Comparison of ENCODE assay signal across 10 cellular contexts in genomic region chr19:39506598-39506943, GRCh38. TPM values are rescaled to one million over a fixed set of nuclear protein-coding genes. Genes with fewer than 3 reads are reported as not detected.
A peak's percentile ranks its signal among the peaks of the same experiment; 100 is the strongest.
DNase-seq lines count a peak whose midpoint lies in the region; ATAC-seq and TF ChIP-seq lines count a peak whose summit lies in the region.
"Had no signal": no experiment of that assay in that cellular context is flagged by ENCODE, and none has a peak within 500 bp of the region (broad histone marks: within the 10 kb centered on the region; RNA-seq: fewer than 3 reads in every experiment).

No MANE protein-coding gene starts in this region.

- peaks cover 3% of the 10 kb centered on the region for H3K36me3 Mint-ChIP-seq in activated CD4-positive, alpha-beta T cell treated with anti-CD3 and anti-CD28 coated beads, Interleukin-2, amount 10 ng/mL, durations not matched to agents 7 days and 5 days (ENCODE audit: low read depth)
- peaks cover 5% of the 10 kb centered on the region for H3K36me3 Mint-ChIP-seq in activated CD4-positive, alpha-beta memory T cell treated with anti-CD3 and anti-CD28 coated beads, Interleukin-2, amount 10 ng/mL, durations not matched to agents 7 days and 5 days (ENCODE audit: low read depth)
- peaks cover 6 to 7% of the 10 kb centered on the region in 2 donors for H3K36me3 Mint-ChIP-seq in stimulated activated naive B cell treated with anti-CD40 and anti-IgM and Interleukin-4, amounts not matched to agents 10 μg/mL and 1 μg/mL and 100 μg/mL, for 72 hours

- H3K27me3 Mint-ChIP-seq in activated CD4-positive, alpha-beta T cell treated with anti-CD3 and anti-CD28 coated beads, Interleukin-2, amount 10 ng/mL, durations not matched to agents 7 days and 5 days, result peaks cover 53% of the 10 kb centered on the region
- H3K27me3 Mint-ChIP-seq in activated CD4-positive, alpha-beta memory T cell treated with anti-CD3 and anti-CD28 coated beads, Interleukin-2, amount 10 ng/mL, durations not matched to agents 7 days and 5 days, result peaks cover 55% of the 10 kb centered on the region
- H3K27me3 Mint-ChIP-seq in stimulated activated naive B cell treated with anti-CD40 and anti-IgM and Interleukin-4, amounts not matched to agents 10 μg/mL and 1 μg/mL and 100 μg/mL, for 72 hours, result peaks cover 42 to 63% of the 10 kb centered on the region in 2 donors

- H3K4me3 Mint-ChIP-seq in activated CD4-positive, alpha-beta T cell treated with anti-CD3 and anti-CD28 coated beads, Interleukin-2, amount 10 ng/mL, durations not matched to agents 7 days and 5 days, result peak overlapping the region; percentile 62
- peak overlapping the region; percentile 28 for H3K4me3 Mint-ChIP-seq in activated CD4-positive, alpha-beta memory T cell treated with anti-CD3 and anti-CD28 coated beads, Interleukin-2, amount 10 ng/mL, durations not matched to agents 7 days and 5 days
- H3K4me3 Mint-ChIP-seq in stimulated activated naive B cell treated with anti-CD40 and anti-IgM and Interleukin-4, amounts not matched to agents 10 μg/mL and 1 μg/mL and 100 μg/mL, for 72 hours, result peak overlapping the region; percentile 76 to 94

- peak overlapping the region; percentile 33 for H3K4me3 ChIP-seq in fibroblast of villous mesenchyme (ENCODE audit: low read depth, low read length)

- TF ChIP-seq CTCF in fibroblast of villous mesenchyme (IDR thresholded peaks at IDR 0.05; ENCODE audit: insufficient read depth, low read depth, low read length), result no peak

- H3K4me1 Mint-ChIP-seq in activated CD4-positive, alpha-beta T cell treated with anti-CD3 and anti-CD28 coated beads, Interleukin-2, amount 10 ng/mL, durations not matched to agents 7 days and 5 days, result peaks cover 28% of the 10 kb centered on the region
- H3K4me1 Mint-ChIP-seq in activated CD4-positive, alpha-beta memory T cell treated with anti-CD3 and anti-CD28 coated beads, Interleukin-2, amount 10 ng/mL, durations not matched to agents 7 days and 5 days, result peaks cover 21% of the 10 kb centered on the region
- peaks cover 18 to 31% of the 10 kb centered on the region in 2 donors for H3K4me1 Mint-ChIP-seq in stimulated activated naive B cell treated with anti-CD40 and anti-IgM and Interleukin-4, amounts not matched to agents 10 μg/mL and 1 μg/mL and 100 μg/mL, for 72 hours

- CTCF ChIA-PET in activated CD4-positive, alpha-beta T cell treated with anti-CD3 and anti-CD28 coated beads, Interleukin-2, amount 10 ng/mL, durations not matched to agents 7 days and 5 days (lab: Charles Lee), result interaction anchor here (1.0 to 1.3 kb wide), 2 partner anchors 9 to 32 kb away, joined by 3 to 4 read pairs; no protein-coding TSS in a partner anchor
- CTCF ChIA-PET in activated CD4-positive, alpha-beta memory T cell treated with anti-CD3 and anti-CD28 coated beads, Interleukin-2, amount 10 ng/mL, durations not matched to agents 7 days and 5 days (lab: Charles Lee), result no interaction called here

- POLR2A ChIA-PET in activated CD4-positive, alpha-beta T cell treated with anti-CD3 and anti-CD28 coated beads, Interleukin-2, amount 10 ng/mL, durations not matched to agents 7 days and 5 days (lab: Charles Lee), result no interaction called here
- POLR2A ChIA-PET in activated CD4-positive, alpha-beta memory T cell treated with anti-CD3 and anti-CD28 coated beads, Interleukin-2, amount 10 ng/mL, durations not matched to agents 7 days and 5 days (lab: Charles Lee), result interaction anchor here (1.0 kb wide), 1 partner anchor 26 kb away, joined by 3 read pairs; the partner anchor contains the start of gene EID2B

- ATAC-seq in stimulated activated naive B cell treated with anti-CD40 and anti-IgM and Interleukin-4, amounts not matched to agents 10 μg/mL and 1 μg/mL and 100 μg/mL, for 72 hours (replicated peaks), result no peak
- no peak for ATAC-seq in GM21381 (IDR thresholded peaks at IDR 0.05; ENCODE audit: unreplicated experiment)

- H3K27ac Mint-ChIP-seq in activated CD4-positive, alpha-beta T cell treated with anti-CD3 and anti-CD28 coated beads, Interleukin-2, amount 10 ng/mL, durations not matched to agents 7 days and 5 days, result no peak overlapping the region
- no peak overlapping the region for H3K27ac Mint-ChIP-seq in activated CD4-positive, alpha-beta memory T cell treated with anti-CD3 and anti-CD28 coated beads, Interleukin-2, amount 10 ng/mL, durations not matched to agents 7 days and 5 days
- H3K27ac Mint-ChIP-seq in stimulated activated naive B cell treated with anti-CD40 and anti-IgM and Interleukin-4, amounts not matched to agents 10 μg/mL and 1 μg/mL and 100 μg/mL, for 72 hours, result peak overlapping the region; percentile 48

- peaks cover 4% of the 10 kb centered on the region for H3K9me3 Mint-ChIP-seq in activated CD4-positive, alpha-beta T cell treated with anti-CD3 and anti-CD28 coated beads, Interleukin-2, amount 10 ng/mL, durations not matched to agents 7 days and 5 days
- no peaks in the 10 kb centered on the region for H3K9me3 Mint-ChIP-seq in activated CD4-positive, alpha-beta memory T cell treated with anti-CD3 and anti-CD28 coated beads, Interleukin-2, amount 10 ng/mL, durations not matched to agents 7 days and 5 days
- H3K9me3 Mint-ChIP-seq in stimulated activated naive B cell treated with anti-CD40 and anti-IgM and Interleukin-4, amounts not matched to agents 10 μg/mL and 1 μg/mL and 100 μg/mL, for 72 hours, result peaks cover 2 to 3% of the 10 kb centered on the region in 2 donors

- no peak for DNase-seq in activated CD4-positive, alpha-beta T cell treated with anti-CD3 and anti-CD28 coated beads, Interleukin-2, amount 10 ng/mL, durations not matched to agents 7 days and 5 days
- no peak for DNase-seq in activated CD4-positive, alpha-beta T cell treated with anti-CD3 and anti-CD28 coated beads for 1 hour
- DNase-seq in activated CD4-positive, alpha-beta memory T cell treated with anti-CD3 and anti-CD28 coated beads, Interleukin-2, amount 10 ng/mL, durations not matched to agents 7 days and 5 days, result no peak
- DNase-seq in fibroblast of villous mesenchyme (ENCODE audit: low read depth) (no peak), NOMO-1 treated with dmso at 0.1 percent for 144 hours (lab: John Stamatoyannopoulos, UW; ENCODE audit: unreplicated experiment) (no peak)
- no peak for DNase-seq in stimulated activated naive B cell treated with anti-CD40 and anti-IgM and Interleukin-4, amounts not matched to agents 10 μg/mL and 1 μg/mL and 100 μg/mL, for 72 hours
- DNase-seq in activated CD8-positive, alpha-beta memory T cell treated with anti-CD3 and anti-CD28 coated beads, Interleukin-2, amount 50 U/mL, for 48 hours, result no peak

RNA-seq across cellular contexts. Expression of gene DLL3, which starts 7.8 kb away (rescaled TPM):
- total RNA-seq in activated CD4-positive, alpha-beta T cell treated with anti-CD3 and anti-CD28 coated beads, Interleukin-2, amount 10 ng/mL, durations not matched to agents 7 days and 5 days, result under 1 TPM in 1 of 2 experiments, not detected in 1; 0.35 TPM
- total RNA-seq in activated CD4-positive, alpha-beta memory T cell treated with anti-CD3 and anti-CD28 coated beads, Interleukin-2, amount 10 ng/mL, durations not matched to agents 7 days and 5 days, result under 1 TPM; 0.28 to 0.30 TPM
- total RNA-seq in fibroblast of villous mesenchyme, result under 0.01 and 0.43 TPM in 2 replicates

RNA-seq across cellular contexts. Expression of gene SELENOV, which starts 8.4 kb away (rescaled TPM):
- not detected for total RNA-seq in activated CD4-positive, alpha-beta T cell treated with anti-CD3 and anti-CD28 coated beads, Interleukin-2, amount 10 ng/mL, durations not matched to agents 7 days and 5 days
- not detected for total RNA-seq in activated CD4-positive, alpha-beta memory T cell treated with anti-CD3 and anti-CD28 coated beads, Interleukin-2, amount 10 ng/mL, durations not matched to agents 7 days and 5 days
- total RNA-seq in fibroblast of villous mesenchyme, result not detected in 2 replicates
- total RNA-seq: RPMI7951, temporal lobe had no signal

RNA-seq across cellular contexts. Expression of gene TIMM50, which starts 25.9 kb away (rescaled TPM):
- 10 to 100 TPM; 45.7 to 56.8 TPM for total RNA-seq in activated CD4-positive, alpha-beta T cell treated with anti-CD3 and anti-CD28 coated beads, Interleukin-2, amount 10 ng/mL, durations not matched to agents 7 days and 5 days
- total RNA-seq in activated CD4-positive, alpha-beta memory T cell treated with anti-CD3 and anti-CD28 coated beads, Interleukin-2, amount 10 ng/mL, durations not matched to agents 7 days and 5 days, result 10 to 100 TPM; 44.0 to 44.8 TPM
- 48.8 and 49.6 TPM in 2 replicates for total RNA-seq in fibroblast of villous mesenchyme

RNA-seq across cellular contexts. Expression of gene EID2B, which starts 26.1 kb away (rescaled TPM):
- 1 to 10 TPM; 3.4 to 5.1 TPM for total RNA-seq in activated CD4-positive, alpha-beta T cell treated with anti-CD3 and anti-CD28 coated beads, Interleukin-2, amount 10 ng/mL, durations not matched to agents 7 days and 5 days
- total RNA-seq in activated CD4-positive, alpha-beta memory T cell treated with anti-CD3 and anti-CD28 coated beads, Interleukin-2, amount 10 ng/mL, durations not matched to agents 7 days and 5 days, result 1 to 10 TPM; 4.5 to 4.7 TPM
- 4.3 and 4.5 TPM in 2 replicates for total RNA-seq in fibroblast of villous mesenchyme

RNA-seq across cellular contexts. Expression of gene EID2, which starts 33.4 kb away (rescaled TPM):
- total RNA-seq in activated CD4-positive, alpha-beta T cell treated with anti-CD3 and anti-CD28 coated beads, Interleukin-2, amount 10 ng/mL, durations not matched to agents 7 days and 5 days, result 10 to 100 TPM; 17.2 to 20.3 TPM
- 10 to 100 TPM; 14.8 to 15.2 TPM for total RNA-seq in activated CD4-positive, alpha-beta memory T cell treated with anti-CD3 and anti-CD28 coated beads, Interleukin-2, amount 10 ng/mL, durations not matched to agents 7 days and 5 days
- 8.4 and 10.8 TPM in 2 replicates for total RNA-seq in fibroblast of villous mesenchyme

Comparison
In these comparisons a context has a peak if more than half of its experiments do, and no peak if none do; other contexts are left out.
1. H3K4me3 Mint-ChIP-seq: peak in every context shown above with its lines; median percentile 85 in stimulated activated naive B cell treated with anti-CD40 and anti-IgM and Interleukin-4, amounts not matched to agents 10 μg/mL and 1 μg/mL and 100 μg/mL, for 72 hours; 62 in activated CD4-positive, alpha-beta T cell treated with anti-CD3 and anti-CD28 coated beads, Interleukin-2, amount 10 ng/mL, durations not matched to agents 7 days and 5 days; 28 in activated CD4-positive, alpha-beta memory T cell treated with anti-CD3 and anti-CD28 coated beads, Interleukin-2, amount 10 ng/mL, durations not matched to agents 7 days and 5 days.